In genomic region chr22:18990355-18991137, GRCh38 we compare ENCODE assay signal across 1 cellular context.
TF ChIP-seq lines count a peak whose summit lies in the region.

No MANE protein-coding gene starts in this region.

TF ChIP-seq in K562, 482 proteins besides CTCF, POLR2A, EP300 and RAD21 (continued from another document):
- TF ChIP-seq SREBF1 (IDR thresholded peaks at IDR 0.05; ENCODE audit: borderline replicate concordance, low read depth, low read length) (no peak), IRF2 (CRISPR knock-in tag; IDR thresholded peaks at IDR 0.05) (0 out of 2 replicates have a peak, but pooled peaks have one; percentile 30), USF2 (CRISPR knock-in tag; IDR thresholded peaks at IDR 0.05) (peak; percentile 54; the same call in 1 of the 2 replicates), STAG1 (CRISPR knock-in tag; IDR thresholded peaks at IDR 0.05; ENCODE audit: borderline replicate concordance) (0 out of 2 replicates have a peak, but pooled peaks have one; percentile 13), MCM7 (IDR thresholded peaks at IDR 0.05) (0 out of 4 replicates have a peak, but pooled peaks of 1 of the 2 experiments have one; percentile 13), SRSF3 (IDR thresholded peaks at IDR 0.05; ENCODE audit: insufficient read depth, low read length) (0 out of 2 replicates have a peak, but pooled peaks have one; percentile 79), NFXL1 (CRISPR knock-in tag; IDR thresholded peaks at IDR 0.05) (no peak), HIVEP1 (CRISPR knock-in tag; IDR thresholded peaks at IDR 0.05) (no peak), PHF8 (IDR thresholded peaks at IDR 0.05; ENCODE audit: borderline replicate concordance, low read length) (0 out of 2 replicates have a peak, but pooled peaks have one; percentile 15), RAD51 (IDR thresholded peaks at IDR 0.05; ENCODE audit: borderline replicate concordance, low read depth) (peak; percentile 68), COPS2 (conservative IDR thresholded peaks at IDR 0.05) (no peak), E2F4 (CRISPR knock-in tag; IDR thresholded peaks at IDR 0.05; ENCODE audit: low read depth) (0 out of 2 replicates have a peak, but pooled peaks have one; percentile 12), RFX1 (IDR thresholded peaks at IDR 0.05) (no peak), CEBPG (CRISPR knock-in tag; IDR thresholded peaks at IDR 0.05) (0 out of 2 replicates have a peak, but pooled peaks have one; percentile 38), CEBPG (tag; conservative IDR thresholded peaks at IDR 0.05 in 1 of 2, IDR thresholded peaks at IDR 0.05 in 1 of 2) (no peak), ZNF124 (CRISPR knock-in tag; IDR thresholded peaks at IDR 0.05) (0 out of 2 replicates have a peak, but pooled peaks have one; percentile 12), USF1 (CRISPR knock-in tag; IDR thresholded peaks at IDR 0.05) (peak; percentile 67), ZNF780A (CRISPR knock-in tag; IDR thresholded peaks at IDR 0.05) (no peak)
